Comparison of ENCODE assay signal across 14 cellular contexts in genomic region chr6:41580690-41581089, GRCh38. TPM values are rescaled to one million over a fixed set of nuclear protein-coding genes. Genes with fewer than 3 reads are reported as not detected.
DNase-seq lines count a peak whose midpoint lies in the region; ATAC-seq and TF ChIP-seq lines count a peak whose summit lies in the region.
"Had no signal": no experiment of that assay in that cellular context is flagged by ENCODE, and none has a peak within 500 bp of the region (broad histone marks: within the 10 kb centered on the region; RNA-seq: fewer than 3 reads in every experiment).

No MANE protein-coding gene starts in this region.

- intact Hi-C loops in PC-3 (cut with micrococcal nuclease): no loop called here

- H3K4me3 ChIP-seq in GM23338: no peak overlapping the region
- H3K4me3 ChIP-seq in PC-3 (ENCODE audit: low read length): no peak overlapping the region
- H3K4me3 ChIP-seq in coronary artery: no peak overlapping the region
- no peak overlapping the region for H3K4me3 ChIP-seq in smooth muscle cell
- H3K4me3 ChIP-seq: Peyer's patch, SJSA1 had no signal

- H3K9me2 ChIP-seq in GM23338 (ENCODE audit: insufficient read depth) (no peaks in the 10 kb centered on the region), PC-3 (replicated peaks; ENCODE audit: low read length) (no peaks in the 10 kb centered on the region)

- H3K9ac ChIP-seq in PC-3 (ENCODE audit: low read length) (no peak overlapping the region), smooth muscle cell (ENCODE audit: low read depth) (no peak overlapping the region)

- TF ChIP-seq CTCF in GM23338 (conservative IDR thresholded peaks at IDR 0.05; ENCODE audit: low read depth in 2 of 2) (no peak), PC-3 (conservative IDR thresholded peaks at IDR 0.05; ENCODE audit: low read depth, low read length) (no peak), coronary artery (IDR thresholded peaks at IDR 0.05) (no peak), smooth muscle cell (IDR thresholded peaks at IDR 0.05; ENCODE audit: borderline replicate concordance, insufficient read depth, poor library complexity, severe bottlenecking) (no peak), endothelial cell (IDR thresholded peaks at IDR 0.05; ENCODE audit: unreplicated experiment) (no peak)

- H3K4me2 ChIP-seq in GM23338 (no peak overlapping the region), PC-3 (ENCODE audit: low read length) (peak overlapping the region; percentile 7; the same call in 1 of the 2 replicates), smooth muscle cell (peak overlapping the region; percentile 68)

- ATAC-seq in GM23338 (no peak), PC-3 (no peak)
- ATAC-seq in effector memory CD8-positive, alpha-beta T cell (replicated peaks): no peak
- no peak for ATAC-seq in activated CD4-positive, CD25-positive, alpha-beta regulatory T cell treated with anti-CD3 and anti-CD28 coated beads, Interleukin-2, amount 50 U/mL, for 24 hours
- ATAC-seq: CD8-positive, alpha-beta T cell had no signal

- H4K20me1 ChIP-seq in GM23338 (replicated peaks; ENCODE audit: insufficient read depth): no peaks in the 10 kb centered on the region
- no peaks in the 10 kb centered on the region for H4K20me1 ChIP-seq in PC-3 (ENCODE audit: low read length)
- peaks cover 3% of the 10 kb centered on the region for H4K20me1 ChIP-seq in smooth muscle cell (ENCODE audit: low read depth)

- H3K27me3 Mint-ChIP-seq in GM23338 (ENCODE audit: insufficient read depth, low read depth, poor library complexity): peaks cover 12% of the 10 kb centered on the region
- H3K27me3 Mint-ChIP-seq in effector memory CD8-positive, alpha-beta T cell: no peaks in the 10 kb centered on the region
- peaks cover 15% of the 10 kb centered on the region for H3K27me3 Mint-ChIP-seq in endothelial cell (ENCODE audit: unreplicated experiment)

- no TSS peak for BruUV-seq in PC-3 (replicated peaks; lab: Mats Ljungman, UMichigan)

- H3K27me3 ChIP-seq in GM23338 (ENCODE audit: insufficient read depth) (no peaks in the 10 kb centered on the region), PC-3 (ENCODE audit: low read length) (no peaks in the 10 kb centered on the region), smooth muscle cell (ENCODE audit: low read depth) (no peaks in the 10 kb centered on the region)
- H3K27me3 ChIP-seq: Peyer's patch, SJSA1 had no signal

- whole genome bisulfite sequencing in smooth muscle cell (ENCODE audit: low lambda C conversion rate): 68% methylated on average over 7 of the region's 7 CpGs

- POLR2A ChIA-PET in PC-3 (lab: Charles Lee; ENCODE audit: unreplicated experiment): no interaction called here

- CTCF ChIA-PET in PC-3 (lab: Charles Lee): no interaction called here

- H3K27ac ChIP-seq in GM23338 (ENCODE audit: low read depth) (no peak overlapping the region), PC-3 (ENCODE audit: low read length) (no peak overlapping the region), coronary artery (peak overlapping the region; percentile 44 to 79), smooth muscle cell (ENCODE audit: low read depth) (peak overlapping the region; percentile 93)
- H3K27ac ChIP-seq: Peyer's patch had no signal

- 0 out of 2 replicates have a peak overlapping the region, but pooled peaks have one; percentile 29 for H3K27ac Mint-ChIP-seq in GM23338
- peak overlapping the region in 1 of 2 donors; percentile 32 for H3K27ac Mint-ChIP-seq in effector memory CD8-positive, alpha-beta T cell
- no peak overlapping the region for H3K27ac Mint-ChIP-seq in endothelial cell (ENCODE audit: unreplicated experiment)
- H3K27ac Mint-ChIP-seq: CD8-positive, alpha-beta T cell had no signal

- H3K36me3 Mint-ChIP-seq in GM23338 (ENCODE audit: low read depth) (peaks cover 11% of the 10 kb centered on the region; the same call in 2 of the 3 replicates), endothelial cell (ENCODE audit: low read depth, unreplicated experiment) (peaks cover 9% of the 10 kb centered on the region)
- H3K36me3 Mint-ChIP-seq in effector memory CD8-positive, alpha-beta T cell (ENCODE audit: insufficient read depth): peaks cover 16% of the 10 kb centered on the region

- no peak overlapping the region for H3K4me3 Mint-ChIP-seq in GM23338
- H3K4me3 Mint-ChIP-seq in effector memory CD8-positive, alpha-beta T cell: no peak overlapping the region
- H3K4me3 Mint-ChIP-seq in endothelial cell (ENCODE audit: unreplicated experiment): no peak overlapping the region
- H3K4me3 Mint-ChIP-seq: CD8-positive, alpha-beta T cell had no signal

- H3F3A ChIP-seq in GM23338 (replicated peaks; ENCODE audit: low read depth): peaks cover 23% of the 10 kb centered on the region
- H3F3A ChIP-seq in PC-3 (ENCODE audit: low read length, unreplicated experiment): peaks cover 5% of the 10 kb centered on the region
- peaks cover 24% of the 10 kb centered on the region for H3F3A ChIP-seq in smooth muscle cell (ENCODE audit: low read depth)

- H3K36me3 ChIP-seq in GM23338 (ENCODE audit: insufficient read depth): no peaks in the 10 kb centered on the region
- no peaks in the 10 kb centered on the region for H3K36me3 ChIP-seq in PC-3 (ENCODE audit: low read depth, low read length)
- no peaks in the 10 kb centered on the region for H3K36me3 ChIP-seq in smooth muscle cell (ENCODE audit: low read depth)
- H3K36me3 ChIP-seq: Peyer's patch had no signal

- peaks cover 54% of the 10 kb centered on the region for H3K4me1 ChIP-seq in GM23338 (ENCODE audit: insufficient read depth)
- H3K4me1 ChIP-seq in PC-3 (ENCODE audit: insufficient read depth, low read length): peaks cover 44% of the 10 kb centered on the region
- peaks cover 38% of the 10 kb centered on the region for H3K4me1 ChIP-seq in smooth muscle cell (ENCODE audit: low read depth)

- DNase-seq in GM23338 (ENCODE audit: low spot score): no peak
- no peak for DNase-seq in PC-3
- no peak for DNase-seq in coronary artery (ENCODE audit: low spot score)
- no peak for DNase-seq in smooth muscle cell (lab: John Stamatoyannopoulos, UW; ENCODE audit: unreplicated experiment)
- no peak for DNase-seq in effector memory CD8-positive, alpha-beta T cell
- DNase-seq in endothelial cell (ENCODE audit: low spot score): no peak
- DNase-seq: CD8-positive, alpha-beta T cell; H7; NCI-H1930; NCI-H774; Peyer's patch had no signal

- H3K4me1 Mint-ChIP-seq in GM23338: peaks cover 82% of the 10 kb centered on the region
- H3K4me1 Mint-ChIP-seq in effector memory CD8-positive, alpha-beta T cell (ENCODE audit: low read depth in 2 of 2): peaks cover 26% of the 10 kb centered on the region in 2 donors
- peaks cover 67% of the 10 kb centered on the region for H3K4me1 Mint-ChIP-seq in endothelial cell (ENCODE audit: unreplicated experiment)

- H3K79me2 ChIP-seq in GM23338 (replicated peaks; ENCODE audit: insufficient read depth): 0 out of 2 replicates have a peak, but pooled peaks cover 3% of the 10 kb centered on the region
- no peaks in the 10 kb centered on the region for H3K79me2 ChIP-seq in PC-3 (ENCODE audit: low read length)
- no peaks in the 10 kb centered on the region for H3K79me2 ChIP-seq in smooth muscle cell (ENCODE audit: low read depth)

- no peaks in the 10 kb centered on the region for H3K9me3 Mint-ChIP-seq in GM23338
- H3K9me3 Mint-ChIP-seq in effector memory CD8-positive, alpha-beta T cell: no peaks in the 10 kb centered on the region
- H3K9me3 Mint-ChIP-seq in endothelial cell (ENCODE audit: unreplicated experiment): no peaks in the 10 kb centered on the region
- H3K9me3 Mint-ChIP-seq: CD8-positive, alpha-beta T cell had no signal

- no peak overlapping the region for H2AFZ ChIP-seq in GM23338
- H2AFZ ChIP-seq in PC-3 (ENCODE audit: low read length): no peak overlapping the region
- no peak overlapping the region for H2AFZ ChIP-seq in smooth muscle cell (ENCODE audit: low read depth)

- H3K9me3 ChIP-seq in PC-3 (ENCODE audit: low read length): no peaks in the 10 kb centered on the region
- H3K9me3 ChIP-seq in smooth muscle cell (replicated peaks; ENCODE audit: low read depth): no peaks in the 10 kb centered on the region
- H3K9me3 ChIP-seq: Peyer's patch, SJSA1 had no signal

TF ChIP-seq in GM23338, 12 proteins besides CTCF, POLR2A, EP300 and RAD21:
- TF ChIP-seq JUNB (IDR thresholded peaks at IDR 0.05; ENCODE audit: unreplicated experiment) (no peak), EZH2 (IDR thresholded peaks at IDR 0.05; ENCODE audit: low read depth, unreplicated experiment) (no peak)

RNA-seq across cellular contexts. Expression of gene FOXP4, which starts 34.5 kb away (rescaled TPM):
- total RNA-seq in GM23338 (2014; rRNA removed; shearing (Covaris generic)): 9.7 and 13.5 TPM in 2 replicates
- 5.1 and 6.3 TPM in 2 replicates for polyA plus RNA-seq in GM23338 (2016; fragmentation: Nextera tagmentation; extraction: Ambion mirVana)
- 6.7 and 15.5 TPM in 2 replicates for total RNA-seq in PC-3 (2014; rRNA removed)
- total RNA-seq in smooth muscle cell: 3.5 and 5.3 TPM in 2 replicates
- 31.9 and 35.9 TPM in 2 replicates for polyA plus RNA-seq in smooth muscle cell
- total RNA-seq in endothelial cell (ENCODE audit: unreplicated experiment): 32.5 TPM

RNA-seq across cellular contexts. Expression of gene MDFI, which starts 57.6 kb away (rescaled TPM):
- total RNA-seq in GM23338 (2014; rRNA removed; shearing (Covaris generic)): 41.5 and 51.4 TPM in 2 replicates
- 2.8 and 3.4 TPM in 2 replicates for polyA plus RNA-seq in GM23338 (2016; fragmentation: Nextera tagmentation; extraction: Ambion mirVana)
- total RNA-seq in PC-3 (2014; rRNA removed): 96.4 and 113 TPM in 2 replicates
- total RNA-seq in smooth muscle cell: 168 and 172 TPM in 2 replicates
- 92.9 and 102 TPM in 2 replicates for polyA plus RNA-seq in smooth muscle cell
- total RNA-seq in endothelial cell (ENCODE audit: unreplicated experiment): 285 TPM
- total RNA-seq: CD8-positive, alpha-beta T cell; SJSA1 had no signal
- polyA plus RNA-seq: BJ had no signal

Comparison
In these comparisons a context has a peak if more than half of its experiments do, and no peak if none do; other contexts are left out.
1. H3K27ac ChIP-seq: peak in coronary artery (2 of 2) and smooth muscle cell (single experiment); none in GM23338 (single experiment) and PC-3 (single experiment).